In genomic region chr3:7393944-7394605, GRCh38 we compare ENCODE assay signal across 1 cellular context.
TF ChIP-seq lines count a peak whose summit lies in the region.

No MANE protein-coding gene starts in this region.

TF ChIP-seq in WTC11, 78 proteins besides CTCF, POLR2A, EP300 and RAD21 (continued from another document):
- no peak for TF ChIP-seq ZNF281 (CRISPR knock-in tag; IDR thresholded peaks at IDR 0.05)
- TF ChIP-seq SMAD3 (CRISPR knock-in tag; IDR thresholded peaks at IDR 0.05; ENCODE audit: borderline replicate concordance): no peak
- no peak for TF ChIP-seq ERG (CRISPR knock-in tag; IDR thresholded peaks at IDR 0.05)
- no peak for TF ChIP-seq ZNF416 (CRISPR knock-in tag; IDR thresholded peaks at IDR 0.05)
- no peak for TF ChIP-seq ZBTB21 (CRISPR knock-in tag; IDR thresholded peaks at IDR 0.05; ENCODE audit: borderline replicate concordance)
- no peak for TF ChIP-seq ELF4 (CRISPR knock-in tag; IDR thresholded peaks at IDR 0.05; ENCODE audit: low read depth)
- no peak for TF ChIP-seq ZNF317 (CRISPR knock-in tag; IDR thresholded peaks at IDR 0.05; ENCODE audit: borderline replicate concordance, low read depth)
- TF ChIP-seq MXD4 (CRISPR knock-in tag; IDR thresholded peaks at IDR 0.05; ENCODE audit: borderline replicate concordance): no peak
- TF ChIP-seq MYBL2 (CRISPR knock-in tag; IDR thresholded peaks at IDR 0.05): no peak
- TF ChIP-seq IRF2 (CRISPR knock-in tag; IDR thresholded peaks at IDR 0.05; ENCODE audit: borderline replicate concordance, low read depth): no peak
- no peak for TF ChIP-seq CDX4 (CRISPR knock-in tag; IDR thresholded peaks at IDR 0.05; ENCODE audit: borderline replicate concordance)
